Comparison of ENCODE assay signal across 16 cellular contexts in genomic region chr7:155979566-155979965, GRCh38.
DNase-seq lines count a peak whose midpoint lies in the region; ATAC-seq and TF ChIP-seq lines count a peak whose summit lies in the region.
"Had no signal": no experiment of that assay in that cellular context is flagged by ENCODE, and none has a peak within 500 bp of the region (broad histone marks: within the 10 kb centered on the region; RNA-seq: fewer than 3 reads in every experiment).

No MANE protein-coding gene starts in this region.

- TF ChIP-seq CTCF in sigmoid colon (IDR thresholded peaks at IDR 0.05): no peak
- no peak for TF ChIP-seq CTCF in type B pancreatic cell (conservative IDR thresholded peaks at IDR 0.05)

- no peak for TF ChIP-seq EP300 in sigmoid colon (IDR thresholded peaks at IDR 0.05)

- no peaks in the 10 kb centered on the region for H3K9me3 ChIP-seq in sigmoid colon
- H3K9me3 ChIP-seq: BLaER1 treated with 17β-estradiol and CSF1 and Interleukin-3, amounts not matched to agents 10 nM and 100 nM had no signal

- peaks cover 0 to 4% (median 0%) of the 10 kb centered on the region in 3 donors for H3K27me3 ChIP-seq in sigmoid colon
- H3K27me3 ChIP-seq: BLaER1 treated with 17β-estradiol and CSF1 and Interleukin-3, amounts not matched to agents 10 nM and 100 nM had no signal

- no peaks in the 10 kb centered on the region for H3K4me1 ChIP-seq in sigmoid colon
- H3K4me1 ChIP-seq: BLaER1 treated with 17β-estradiol and CSF1 and Interleukin-3, amounts not matched to agents 10 nM and 100 nM had no signal

- peaks cover 17% of the 10 kb centered on the region for H3K27me3 Mint-ChIP-seq in activated CD8-positive, alpha-beta memory T cell treated with anti-CD3 and anti-CD28 coated beads, Interleukin-2, amount 10 ng/mL, durations not matched to agents 7 days and 5 days
- peaks cover 37% of the 10 kb centered on the region for H3K27me3 Mint-ChIP-seq in type B pancreatic cell
- H3K27me3 Mint-ChIP-seq: CD4-positive, CD25-positive, alpha-beta regulatory T cell had no signal

- no peak for ATAC-seq in activated CD8-positive, alpha-beta memory T cell treated with anti-CD3 and anti-CD28 coated beads, Interleukin-2, amount 10 ng/mL, durations not matched to agents 7 days and 5 days
- ATAC-seq in left lobe of liver: no peak
- ATAC-seq in GM18873 (IDR thresholded peaks at IDR 0.05; ENCODE audit: low FRiP score, unreplicated experiment): no peak
- ATAC-seq: GM23338 had no signal

- WGBS in sigmoid colon, 2 donors: 77 to 83% methylated on average over 4 of the region's 4 CpGs

- intact Hi-C loops in sigmoid colon (cut with DNase I): no loop called here

- H3K36me3 ChIP-seq in sigmoid colon: no peaks in the 10 kb centered on the region
- H3K36me3 ChIP-seq: BLaER1 treated with 17β-estradiol and CSF1 and Interleukin-3, amounts not matched to agents 10 nM and 100 nM had no signal

- H3K4me1 Mint-ChIP-seq in activated CD8-positive, alpha-beta memory T cell treated with anti-CD3 and anti-CD28 coated beads, Interleukin-2, amount 10 ng/mL, durations not matched to agents 7 days and 5 days: no peaks in the 10 kb centered on the region
- H3K4me1 Mint-ChIP-seq in type B pancreatic cell (ENCODE audit: unreplicated experiment): no peaks in the 10 kb centered on the region
- H3K4me1 Mint-ChIP-seq: CD4-positive, CD25-positive, alpha-beta regulatory T cell had no signal

- no peaks in the 10 kb centered on the region for H3K36me3 Mint-ChIP-seq in activated CD8-positive, alpha-beta memory T cell treated with anti-CD3 and anti-CD28 coated beads, Interleukin-2, amount 10 ng/mL, durations not matched to agents 7 days and 5 days
- no peaks in the 10 kb centered on the region for H3K36me3 Mint-ChIP-seq in type B pancreatic cell
- H3K36me3 Mint-ChIP-seq: CD4-positive, CD25-positive, alpha-beta regulatory T cell had no signal

- no peak overlapping the region for H3K4me3 ChIP-seq in sigmoid colon
- H3K4me3 ChIP-seq: BLaER1 treated with 17β-estradiol and CSF1 and Interleukin-3, amounts not matched to agents 10 nM and 100 nM; GM23338 had no signal

- no peaks in the 10 kb centered on the region for H3K9me3 Mint-ChIP-seq in activated CD8-positive, alpha-beta memory T cell treated with anti-CD3 and anti-CD28 coated beads, Interleukin-2, amount 10 ng/mL, durations not matched to agents 7 days and 5 days (ENCODE audit: low read depth)
- no peaks in the 10 kb centered on the region for H3K9me3 Mint-ChIP-seq in type B pancreatic cell

- H3K27ac Mint-ChIP-seq in activated CD8-positive, alpha-beta memory T cell treated with anti-CD3 and anti-CD28 coated beads, Interleukin-2, amount 10 ng/mL, durations not matched to agents 7 days and 5 days: no peak overlapping the region
- no peak overlapping the region for H3K27ac Mint-ChIP-seq in type B pancreatic cell
- H3K27ac Mint-ChIP-seq: CD4-positive, CD25-positive, alpha-beta regulatory T cell; GM23338 had no signal

- H3K27ac ChIP-seq in sigmoid colon: no peak overlapping the region
- H3K27ac ChIP-seq: BLaER1 treated with 17β-estradiol and CSF1 and Interleukin-3, amounts not matched to agents 10 nM and 100 nM had no signal

- DNase-seq in activated CD8-positive, alpha-beta memory T cell treated with anti-CD3 and anti-CD28 coated beads, Interleukin-2, amount 50 U/mL, for 48 hours: peak; percentile 29
- DNase-seq in activated CD8-positive, alpha-beta memory T cell treated with anti-CD3 and anti-CD28 coated beads, Interleukin-2, amount 10 ng/mL, durations not matched to agents 7 days and 5 days: no peak
- peak; percentile 18 for DNase-seq in left lobe of liver (ENCODE audit: low spot score)
- DNase-seq in sigmoid colon: peak; percentile 35
- peak; percentile 31 for DNase-seq in type B pancreatic cell (ENCODE audit: extremely low spot score, unreplicated experiment)
- no peak for DNase-seq in COLO668 (lab: John Stamatoyannopoulos, UW; ENCODE audit: unreplicated experiment)
- DNase-seq in HK-2 (ENCODE audit: unreplicated experiment): no peak
- DNase-seq: 8988T; AML-193; CD4-positive, CD25-positive, alpha-beta regulatory T cell; DMS79 treated with DMSO at 0.1 percent for 48 hours; EL; H7 had no signal

- H3K4me3 Mint-ChIP-seq in activated CD8-positive, alpha-beta memory T cell treated with anti-CD3 and anti-CD28 coated beads, Interleukin-2, amount 10 ng/mL, durations not matched to agents 7 days and 5 days: no peak overlapping the region
- no peak overlapping the region for H3K4me3 Mint-ChIP-seq in type B pancreatic cell
- H3K4me3 Mint-ChIP-seq: CD4-positive, CD25-positive, alpha-beta regulatory T cell; GM23338 had no signal

- CTCF ChIA-PET in activated CD8-positive, alpha-beta memory T cell treated with anti-CD3 and anti-CD28 coated beads, Interleukin-2, amount 10 ng/mL, durations not matched to agents 7 days and 5 days (lab: Charles Lee): no interaction called here

- TF ChIP-seq POLR2A in sigmoid colon (IDR thresholded peaks at IDR 0.05): no peak

Comparison
In these comparisons a context has a peak if more than half of its experiments do, and no peak if none do; other contexts are left out.
1. DNase-seq: peak in activated CD8-positive, alpha-beta memory T cell treated with anti-CD3 and anti-CD28 coated beads, Interleukin-2, amount 50 U/mL, for 48 hours (single experiment), left lobe of liver (single experiment), sigmoid colon (single experiment) and type B pancreatic cell (single experiment); none in activated CD8-positive, alpha-beta memory T cell treated with anti-CD3 and anti-CD28 coated beads, Interleukin-2, amount 10 ng/mL, durations not matched to agents 7 days and 5 days (single experiment), COLO668 (single experiment) and HK-2 (single experiment).